19 cellular contexts compared by ENCODE assay signal in the genomic region with DNA sequence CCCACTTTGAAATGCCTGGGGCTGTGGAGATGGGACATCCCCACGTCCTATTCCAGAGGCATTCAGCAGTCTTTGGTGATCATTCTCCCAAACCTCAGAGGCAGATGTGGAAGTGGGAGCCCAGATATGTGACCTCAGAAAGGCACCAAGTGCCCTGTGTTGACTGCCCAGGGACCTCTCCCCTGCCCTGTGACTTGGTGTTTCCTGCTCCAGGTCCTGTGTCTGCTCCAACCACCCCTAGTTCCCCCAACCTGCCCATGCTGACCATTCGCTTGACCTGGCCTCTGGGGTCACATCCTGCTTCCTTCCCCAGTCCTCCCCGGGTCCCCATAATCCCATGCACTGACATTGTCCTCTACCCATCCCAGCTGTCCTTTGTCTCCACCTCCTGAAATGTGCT. TPM values are rescaled to one million over a fixed set of nuclear protein-coding genes. Genes with fewer than 3 reads are reported as not detected.
"Had no signal": no experiment of that assay in that cellular context is flagged by ENCODE, and none has a peak within 500 bp of the region (broad histone marks: within the 10 kb centered on the region; RNA-seq: fewer than 3 reads in every experiment).

No MANE protein-coding gene starts in this region.

- H3K4me1 ChIP-seq: prostate gland had no signal

- H3K27ac Mint-ChIP-seq: activated CD4-positive, alpha-beta T cell treated with anti-CD3 and anti-CD28 coated beads, Interleukin-2, amount 10 ng/mL, durations not matched to agents 7 days and 5 days; activated CD8-positive, alpha-beta T cell treated with anti-CD3 and anti-CD28 coated beads, Interleukin-2, amount 10 ng/mL, durations not matched to agents 7 days and 5 days; activated naive CD8-positive, alpha-beta T cell; stimulated activated naive CD8-positive, alpha-beta T cell treated with anti-CD3 and anti-CD28 coated beads, Interleukin-15, amount 100 ng/mL, for 72 hours had no signal

- H3K4me3 ChIP-seq: cardiac muscle cell, prostate gland, upper lobe of left lung had no signal

- H3K4me1 Mint-ChIP-seq: activated CD4-positive, alpha-beta T cell treated with anti-CD3 and anti-CD28 coated beads, Interleukin-2, amount 10 ng/mL, durations not matched to agents 7 days and 5 days had no signal

- H3K36me3 ChIP-seq: cardiac muscle cell, prostate gland, upper lobe of left lung had no signal

- H3K36me3 Mint-ChIP-seq: activated naive CD8-positive, alpha-beta T cell had no signal

- DNase-seq: activated CD4-positive, alpha-beta T cell treated with anti-CD3 and anti-CD28 coated beads, Interleukin-2, amount 10 ng/mL, durations not matched to agents 7 days and 5 days; activated CD4-positive, CD25-positive, alpha-beta regulatory T cell; activated CD8-positive, alpha-beta memory T cell treated with anti-CD3 and anti-CD28 coated beads, Interleukin-2, amount 50 U/mL, for 48 hours; activated CD8-positive, alpha-beta T cell treated with anti-CD3 and anti-CD28 coated beads, Interleukin-2, amount 10 ng/mL, durations not matched to agents 7 days and 5 days; endodermal cell; foreskin melanocyte; hypothalamus; left colon; right cardiac atrium; SK-N-SH; small intestine; stimulated activated CD4-positive, alpha-beta T cell treated with anti-CD3 and anti-CD28 coated beads, Interleukin-4, amount 100 ng/mL, for 1 hour; stimulated activated naive CD8-positive, alpha-beta T cell treated with anti-CD3 and anti-CD28 coated beads, Interleukin-15, amount 100 ng/mL, for 72 hours; T-helper 9 cell had no signal

- H3K27me3 ChIP-seq: upper lobe of left lung had no signal

- H3K9me3 ChIP-seq: prostate gland, SK-N-SH, upper lobe of left lung had no signal

- H3K27ac ChIP-seq: cardiac muscle cell, epithelial cell of prostate, prostate gland, upper lobe of left lung had no signal

- H3K4me3 Mint-ChIP-seq: activated CD4-positive, alpha-beta T cell treated with anti-CD3 and anti-CD28 coated beads, Interleukin-2, amount 10 ng/mL, durations not matched to agents 7 days and 5 days; activated CD8-positive, alpha-beta T cell treated with anti-CD3 and anti-CD28 coated beads, Interleukin-2, amount 10 ng/mL, durations not matched to agents 7 days and 5 days; activated naive CD8-positive, alpha-beta T cell; endodermal cell; stimulated activated naive CD8-positive, alpha-beta T cell treated with anti-CD3 and anti-CD28 coated beads, Interleukin-15, amount 100 ng/mL, for 72 hours had no signal

- H3K9me3 Mint-ChIP-seq: activated CD4-positive, alpha-beta T cell treated with anti-CD3 and anti-CD28 coated beads, Interleukin-2, amount 10 ng/mL, durations not matched to agents 7 days and 5 days; endodermal cell; stimulated activated naive CD8-positive, alpha-beta T cell treated with anti-CD3 and anti-CD28 coated beads, Interleukin-15, amount 100 ng/mL, for 72 hours had no signal

RNA-seq across cellular contexts. Expression of gene CYP26A1, which starts 7.6 kb away (rescaled TPM):
- total RNA-seq: activated CD4-positive, alpha-beta T cell treated with anti-CD3 and anti-CD28 coated beads, Interleukin-2, amount 10 ng/mL, durations not matched to agents 7 days and 5 days; activated CD8-positive, alpha-beta T cell treated with anti-CD3 and anti-CD28 coated beads, Interleukin-2, amount 10 ng/mL, durations not matched to agents 7 days and 5 days; left colon; prostate gland; right cardiac atrium; upper lobe of left lung had no signal
